Comparison of ENCODE assay signal across 1 cellular context in genomic region chr6:52389626-52390360, GRCh38.
TF ChIP-seq lines count a peak whose summit lies in the region.

No MANE protein-coding gene starts in this region.

TF ChIP-seq in K562, 482 proteins besides CTCF, POLR2A, EP300 and RAD21 (continued from another document):
- no peak for TF ChIP-seq ZNF318 (IDR thresholded peaks at IDR 0.05; ENCODE audit: borderline replicate concordance in 1 of 2, low read depth in 1 of 2)
- peak; percentile 10; the same call in 1 of the 2 replicates for TF ChIP-seq GATA2 (CRISPR knock-in tag; IDR thresholded peaks at IDR 0.05)
- TF ChIP-seq ZNF668 (CRISPR knock-in tag; IDR thresholded peaks at IDR 0.05) = no peak
- no peak for TF ChIP-seq ATF7 (IDR thresholded peaks at IDR 0.05)
- no peak for TF ChIP-seq ETS2 (tag; IDR thresholded peaks at IDR 0.05; ENCODE audit: borderline replicate concordance, poor library complexity, severe bottlenecking)
- TF ChIP-seq YY1 (IDR thresholded peaks at IDR 0.05; ENCODE audit: borderline replicate concordance in 1 of 3, control insufficient read depth in 1 of 3, extremely low read depth in 1 of 3, insufficient read depth in 3 of 3, insufficient read length in 1 of 3, insufficient replicate concordance in 2 of 3, low read depth in 1 of 3, low read length in 2 of 3) = no peak
- no peak for TF ChIP-seq ZBTB8A (IDR thresholded peaks at IDR 0.05; ENCODE audit: partially characterized antibody)
- TF ChIP-seq ZNF639 (CRISPR knock-in tag; conservative IDR thresholded peaks at IDR 0.05 in 1 of 2, IDR thresholded peaks at IDR 0.05 in 1 of 2) = no peak
- no peak for TF ChIP-seq NFE2L1 (tag; IDR thresholded peaks at IDR 0.05; ENCODE audit: borderline replicate concordance, low read depth)
- TF ChIP-seq DPF2 (IDR thresholded peaks at IDR 0.05) = 0 out of 2 replicates have a peak, but pooled peaks have one; percentile 9
- no peak for TF ChIP-seq KDM4B (IDR thresholded peaks at IDR 0.05; ENCODE audit: borderline replicate concordance in 2 of 2, low read depth in 1 of 2)
- no peak for TF ChIP-seq TRIM25 (IDR thresholded peaks at IDR 0.05; ENCODE audit: borderline replicate concordance)
- TF ChIP-seq ZNF232 (CRISPR knock-in tag; IDR thresholded peaks at IDR 0.05) = no peak
- TF ChIP-seq ATF1 (CRISPR knock-in tag; IDR thresholded peaks at IDR 0.05) = no peak
- no peak for TF ChIP-seq ATF1 (tag; IDR thresholded peaks at IDR 0.05)
- 0 out of 2 replicates have a peak, but pooled peaks have one; percentile 6 for TF ChIP-seq CTBP1 (IDR thresholded peaks at IDR 0.05; ENCODE audit: borderline replicate concordance)
- TF ChIP-seq TOE1 (IDR thresholded peaks at IDR 0.05; ENCODE audit: borderline replicate concordance) = no peak
- TF ChIP-seq TOE1 (CRISPR knock-in tag; IDR thresholded peaks at IDR 0.05; ENCODE audit: borderline replicate concordance, low read depth) = no peak
- no peak for TF ChIP-seq ZBTB17 (CRISPR knock-in tag; IDR thresholded peaks at IDR 0.05)
- TF ChIP-seq MXI1 (IDR thresholded peaks at IDR 0.05; ENCODE audit: low read depth, low read length) = no peak
- TF ChIP-seq HMG20B (CRISPR knock-in tag; IDR thresholded peaks at IDR 0.05) = no peak
- TF ChIP-seq AFF1 (IDR thresholded peaks at IDR 0.05; ENCODE audit: low read depth in 1 of 2, partially characterized antibody in 2 of 2) = no peak
